1 cellular context compared by ENCODE assay signal in genomic region chr22:38097557-38098409, GRCh38.
TF ChIP-seq lines count a peak whose summit lies in the region.

No MANE protein-coding gene starts in this region.

TF ChIP-seq in HepG2, 621 proteins besides CTCF, POLR2A, EP300 and RAD21:
- no peak for TF ChIP-seq HMG20A (CRISPR knock-in tag; IDR thresholded peaks at IDR 0.05; ENCODE audit: borderline replicate concordance)
- TF ChIP-seq ZNF644 (CRISPR knock-in tag; IDR thresholded peaks at IDR 0.05; ENCODE audit: low read depth) = no peak
- no peak for TF ChIP-seq ZBTB7B (CRISPR knock-in tag; IDR thresholded peaks at IDR 0.05)
- no peak for TF ChIP-seq FOXJ3 (CRISPR knock-in tag; IDR thresholded peaks at IDR 0.05; ENCODE audit: borderline replicate concordance)
- TF ChIP-seq ELF3 (CRISPR knock-in tag; IDR thresholded peaks at IDR 0.05) = no peak
- no peak for TF ChIP-seq RBM22 (optimal IDR thresholded peaks at IDR 0.05; ENCODE audit: low read length)
- no peak for TF ChIP-seq ZNF652 (CRISPR knock-in tag; IDR thresholded peaks at IDR 0.05; ENCODE audit: borderline replicate concordance, low read depth)
- no peak for TF ChIP-seq DRAP1 (CRISPR knock-in tag; IDR thresholded peaks at IDR 0.05)
- no peak for TF ChIP-seq KLF6 (CRISPR knock-in tag; IDR thresholded peaks at IDR 0.05)
